Comparison of ENCODE assay signal across 9 cellular contexts in the genomic region with DNA sequence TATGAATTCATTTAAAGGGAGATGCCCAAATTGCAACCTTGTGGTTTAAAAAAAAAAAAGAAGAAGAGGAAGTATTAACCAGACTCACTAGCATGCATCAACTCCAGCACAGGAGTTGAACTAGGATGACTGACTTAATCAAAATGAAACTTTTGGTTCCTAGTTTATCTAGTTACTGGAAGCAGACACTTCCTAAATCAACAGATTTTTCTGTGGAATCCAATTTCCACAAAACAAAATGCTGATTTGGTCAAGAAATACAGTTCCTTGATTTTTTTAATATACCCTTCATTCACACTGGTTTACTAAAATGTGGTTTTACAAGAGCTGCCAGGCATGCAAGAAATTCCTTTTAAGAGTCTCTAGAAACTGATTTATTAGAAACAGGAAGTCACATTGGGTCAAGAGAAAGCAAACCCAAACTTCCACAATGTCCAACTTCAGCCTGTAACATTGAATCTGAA. TPM values are rescaled to one million over a fixed set of nuclear protein-coding genes. Genes with fewer than 3 reads are reported as not detected.
DNase-seq lines count a peak whose midpoint lies in the region; ATAC-seq and TF ChIP-seq lines count a peak whose summit lies in the region.
"Had no signal": no experiment of that assay in that cellular context is flagged by ENCODE, and none has a peak within 500 bp of the region (broad histone marks: within the 10 kb centered on the region; RNA-seq: fewer than 3 reads in every experiment).

No MANE protein-coding gene starts in this region.

- H3K4me1 ChIP-seq in ovary (ENCODE audit: insufficient read depth) (no peaks in the 10 kb centered on the region), mesendoderm (ENCODE audit: control insufficient read depth, low read depth, low read length) (no peaks in the 10 kb centered on the region)

- TF ChIP-seq POLR2A in ovary (IDR thresholded peaks at IDR 0.05): no peak

- no peak overlapping the region for H3K27ac ChIP-seq in ovary
- no peak overlapping the region for H3K27ac ChIP-seq in mesendoderm (ENCODE audit: low read depth, low read length)

- no peaks in the 10 kb centered on the region for H3K79me1 ChIP-seq in mesendoderm (ENCODE audit: low read length)

- H4K5ac ChIP-seq in mesendoderm (ENCODE audit: low read length): no peak overlapping the region

- no peaks in the 10 kb centered on the region for H3K9me3 ChIP-seq in ovary

- intact Hi-C loops in ovary (cut with DNase I): no loop called here

- H3K23ac ChIP-seq in mesendoderm (ENCODE audit: low read length): no peak overlapping the region

- H4K8ac ChIP-seq in mesendoderm (ENCODE audit: low read depth, low read length): no peak overlapping the region

- no peak overlapping the region for H2BK120ac ChIP-seq in mesendoderm (ENCODE audit: low read depth, low read length)

- no peak overlapping the region for H2AK5ac ChIP-seq in mesendoderm (ENCODE audit: low read length)

- H3K36me3 ChIP-seq in ovary (no peaks in the 10 kb centered on the region), mesendoderm (ENCODE audit: control insufficient read depth, insufficient read depth, low read length) (no peaks in the 10 kb centered on the region)

- H3K27me3 ChIP-seq in ovary (no peaks in the 10 kb centered on the region), mesendoderm (ENCODE audit: insufficient read depth, low read length, poor library complexity) (no peaks in the 10 kb centered on the region)

- H3K79me2 ChIP-seq in mesendoderm (ENCODE audit: control insufficient read depth, insufficient read depth, low read length): no peaks in the 10 kb centered on the region

- H3K4me3 ChIP-seq in ovary (no peak overlapping the region), mesendoderm (ENCODE audit: low read length) (no peak overlapping the region)

- no peak overlapping the region for H2BK5ac ChIP-seq in mesendoderm (ENCODE audit: low read length)

- DNase-seq in AML-193 (lab: John Stamatoyannopoulos, UW) (peak; percentile 42 to 43), NAMALWA (ENCODE audit: low spot score) (peak; percentile 64), glomerular visceral epithelial cell (ENCODE audit: extremely low spot score) (peak; percentile 15), ovary (no peak), GOT3 (lab: John Stamatoyannopoulos, UW) (no peak), NCI-H146 (lab: John Stamatoyannopoulos, UW) (no peak), mesendoderm (no peak)
- DNase-seq: effector CD8-positive, alpha-beta T cell had no signal

- TF ChIP-seq EP300 in ovary (IDR thresholded peaks at IDR 0.05): no peak

- no peak overlapping the region for H3K56ac ChIP-seq in mesendoderm (ENCODE audit: low read length)

- peak; percentile 81 for ATAC-seq in GM21529 (IDR thresholded peaks at IDR 0.05; ENCODE audit: unreplicated experiment)

- no peak overlapping the region for H3K18ac ChIP-seq in mesendoderm (ENCODE audit: low read length)

- H3K9ac ChIP-seq in mesendoderm (ENCODE audit: low read length): no peak overlapping the region

- no peak overlapping the region for H3K4me2 ChIP-seq in mesendoderm (ENCODE audit: low read length)

- no peak overlapping the region for H2BK15ac ChIP-seq in mesendoderm (replicated peaks; ENCODE audit: low read depth)

- no peak for TF ChIP-seq CTCF in ovary (IDR thresholded peaks at IDR 0.05)

- H3K4ac ChIP-seq in mesendoderm (ENCODE audit: low read depth, low read length): no peak overlapping the region

RNA-seq across cellular contexts. Expression of a gene that starts 41.6 kb away (rescaled TPM):
- total RNA-seq in ovary: 10 to 100 TPM; 23.7 to 51.1 (median 33.9) TPM
- polyA plus RNA-seq in ovary: 10 to 100 TPM in 1 of 2 donors, 1 to 10 TPM in 1; 5.9 to 14.2 TPM
- 4.6 TPM for polyA plus RNA-seq in mesendoderm (2013, experiment 1 of 2)
- 4.7 TPM for polyA plus RNA-seq in mesendoderm (2013, experiment 2 of 2)

Comparison
In these comparisons a context has a peak if more than half of its experiments do, and no peak if none do; other contexts are left out.
1. DNase-seq: peak in AML-193 (2 of 2), NAMALWA (single experiment) and glomerular visceral epithelial cell (single experiment); none in ovary (0 of 5), GOT3 (single experiment), NCI-H146 (single experiment) and mesendoderm (single experiment).